16 cellular contexts compared by ENCODE assay signal in genomic region chr16:86227041-86227440, GRCh38.
DNase-seq lines count a peak whose midpoint lies in the region; ATAC-seq and TF ChIP-seq lines count a peak whose summit lies in the region.
"Had no signal": no experiment of that assay in that cellular context is flagged by ENCODE, and none has a peak within 500 bp of the region (broad histone marks: within the 10 kb centered on the region; RNA-seq: fewer than 3 reads in every experiment).

No MANE protein-coding gene starts in this region.

- 81 to 93% (median 86%) methylated on average over 7 to 8 of the region's 8 CpGs for WGBS in stomach, 5 donors

- ATAC-seq in Right ventricle myocardium superior (ENCODE audit: poor library complexity): no peak
- ATAC-seq: GM23338 had no signal

- H3K4me3 ChIP-seq in osteoblast (ENCODE audit: insufficient read depth, low read length) (no peak overlapping the region), stomach (no peak overlapping the region)
- H3K4me3 ChIP-seq: BLaER1, GM23338 had no signal

- H3K4me3 Mint-ChIP-seq in activated T-helper 2 cell treated with anti-CD3 and anti-CD28 coated beads, Interferon-gamma antibody, Interleukin-2, Interleukin-4, amounts not matched to agents 10 μg/mL and 5 μg/mL and 100 μg/mL, durations not matched to agents 14 hours and 24 hours and 36 hours (ENCODE audit: low read depth): no peak overlapping the region
- no peak overlapping the region for H3K4me3 Mint-ChIP-seq in activated CD4-positive, alpha-beta memory T cell treated with anti-CD3 and anti-CD28 coated beads, Interleukin-2, amount 10 ng/mL, durations not matched to agents 7 days and 5 days
- H3K4me3 Mint-ChIP-seq: CD14-positive monocyte; CD4-positive, alpha-beta memory T cell; GM23338 had no signal

- no peak overlapping the region for H3K27ac ChIP-seq in osteoblast (ENCODE audit: low read depth, low read length)
- H3K27ac ChIP-seq in stomach: no peak overlapping the region
- H3K27ac ChIP-seq: BLaER1 had no signal

- no peak for TF ChIP-seq EP300 in stomach (IDR thresholded peaks at IDR 0.05)

- H4K20me1 ChIP-seq in osteoblast (ENCODE audit: insufficient read depth, low read length): no peaks in the 10 kb centered on the region
- H4K20me1 ChIP-seq: BLaER1 had no signal

- POLR2A ChIA-PET in activated CD4-positive, alpha-beta memory T cell treated with anti-CD3 and anti-CD28 coated beads, Interleukin-2, amount 10 ng/mL, durations not matched to agents 7 days and 5 days (lab: Charles Lee): no interaction called here

- H3K9me3 ChIP-seq in osteoblast (ENCODE audit: low read depth, low read length) (no peaks in the 10 kb centered on the region), stomach (no peaks in the 10 kb centered on the region)
- H3K9me3 ChIP-seq: BLaER1 had no signal

- no peak for TF ChIP-seq POLR2A in stomach (IDR thresholded peaks at IDR 0.05)

- no peak overlapping the region for H3K27ac Mint-ChIP-seq in activated T-helper 2 cell treated with anti-CD3 and anti-CD28 coated beads, Interferon-gamma antibody, Interleukin-2, Interleukin-4, amounts not matched to agents 10 μg/mL and 5 μg/mL and 100 μg/mL, durations not matched to agents 14 hours and 24 hours and 36 hours
- H3K27ac Mint-ChIP-seq in activated CD4-positive, alpha-beta memory T cell treated with anti-CD3 and anti-CD28 coated beads, Interleukin-2, amount 10 ng/mL, durations not matched to agents 7 days and 5 days: no peak overlapping the region
- H3K27ac Mint-ChIP-seq: CD14-positive monocyte; CD4-positive, alpha-beta memory T cell; GM23338 had no signal

- H3K27me3 ChIP-seq in osteoblast (ENCODE audit: insufficient read depth, low read length): peaks cover 30% of the 10 kb centered on the region
- H3K27me3 ChIP-seq in stomach: peaks cover 0 to 23% (median 0%) of the 10 kb centered on the region in 3 donors
- H3K27me3 ChIP-seq: BLaER1 had no signal

- H3K27me3 Mint-ChIP-seq in activated T-helper 2 cell treated with anti-CD3 and anti-CD28 coated beads, Interferon-gamma antibody, Interleukin-2, Interleukin-4, amounts not matched to agents 10 μg/mL and 5 μg/mL and 100 μg/mL, durations not matched to agents 14 hours and 24 hours and 36 hours (ENCODE audit: low read depth): peaks cover 7% of the 10 kb centered on the region
- peaks cover 2% of the 10 kb centered on the region for H3K27me3 Mint-ChIP-seq in activated CD4-positive, alpha-beta memory T cell treated with anti-CD3 and anti-CD28 coated beads, Interleukin-2, amount 10 ng/mL, durations not matched to agents 7 days and 5 days

- no peak for TF ChIP-seq CTCF in osteoblast (IDR thresholded peaks at IDR 0.05; ENCODE audit: extremely low read depth, low read depth, low read length)
- no peak for TF ChIP-seq CTCF in stomach (IDR thresholded peaks at IDR 0.05)

- H3K4me1 ChIP-seq in osteoblast (ENCODE audit: insufficient read depth, low read length) (peaks cover 18% of the 10 kb centered on the region), stomach (peaks cover 0 to 6% (median 3%) of the 10 kb centered on the region in 4 donors)
- H3K4me1 ChIP-seq: BLaER1 had no signal

- no peaks in the 10 kb centered on the region for H3K9me3 Mint-ChIP-seq in activated T-helper 2 cell treated with anti-CD3 and anti-CD28 coated beads, Interferon-gamma antibody, Interleukin-2, Interleukin-4, amounts not matched to agents 10 μg/mL and 5 μg/mL and 100 μg/mL, durations not matched to agents 14 hours and 24 hours and 36 hours
- H3K9me3 Mint-ChIP-seq in activated CD4-positive, alpha-beta memory T cell treated with anti-CD3 and anti-CD28 coated beads, Interleukin-2, amount 10 ng/mL, durations not matched to agents 7 days and 5 days: no peaks in the 10 kb centered on the region

- no peaks in the 10 kb centered on the region for H3K4me1 Mint-ChIP-seq in activated T-helper 2 cell treated with anti-CD3 and anti-CD28 coated beads, Interferon-gamma antibody, Interleukin-2, Interleukin-4, amounts not matched to agents 10 μg/mL and 5 μg/mL and 100 μg/mL, durations not matched to agents 14 hours and 24 hours and 36 hours (ENCODE audit: low read depth)
- no peaks in the 10 kb centered on the region for H3K4me1 Mint-ChIP-seq in activated CD4-positive, alpha-beta memory T cell treated with anti-CD3 and anti-CD28 coated beads, Interleukin-2, amount 10 ng/mL, durations not matched to agents 7 days and 5 days
- H3K4me1 Mint-ChIP-seq: CD14-positive monocyte had no signal

- no peaks in the 10 kb centered on the region for H3K79me2 ChIP-seq in osteoblast (ENCODE audit: insufficient read depth, low read length)

- H2AFZ ChIP-seq in osteoblast (ENCODE audit: low read length): no peak overlapping the region
- H2AFZ ChIP-seq: GM23338 had no signal

- H3K36me3 ChIP-seq in osteoblast (ENCODE audit: insufficient read depth, low read length) (no peaks in the 10 kb centered on the region), stomach (no peaks in the 10 kb centered on the region)
- H3K36me3 ChIP-seq: BLaER1 had no signal

- H3K36me3 Mint-ChIP-seq in activated T-helper 2 cell treated with anti-CD3 and anti-CD28 coated beads, Interferon-gamma antibody, Interleukin-2, Interleukin-4, amounts not matched to agents 10 μg/mL and 5 μg/mL and 100 μg/mL, durations not matched to agents 14 hours and 24 hours and 36 hours (ENCODE audit: low read depth): no peaks in the 10 kb centered on the region
- H3K36me3 Mint-ChIP-seq in activated CD4-positive, alpha-beta memory T cell treated with anti-CD3 and anti-CD28 coated beads, Interleukin-2, amount 10 ng/mL, durations not matched to agents 7 days and 5 days (ENCODE audit: low read depth): no peaks in the 10 kb centered on the region
- H3K36me3 Mint-ChIP-seq: CD14-positive monocyte; CD4-positive, alpha-beta memory T cell had no signal

- no peak overlapping the region for H3K4me2 ChIP-seq in osteoblast (ENCODE audit: insufficient read depth, low read length)
- H3K4me2 ChIP-seq: BLaER1, GM23338 had no signal

- intact Hi-C loops in cardiac septum (cut with DNase I): no loop called here
- intact Hi-C loops in Right ventricle myocardium superior (cut with DNase I): no loop called here
- intact Hi-C loops in stomach (cut with DNase I; ENCODE audit: low total_unique reads): no loop called here
- intact Hi-C loops in activated T-helper 2 cell treated with anti-CD3 and anti-CD28 coated beads, Interferon-gamma antibody, Interleukin-2, Interleukin-4, amounts not matched to agents 10 μg/mL and 5 μg/mL and 100 μg/mL, durations not matched to agents 14 hours and 24 hours and 36 hours (cut with micrococcal nuclease): no loop called here

- CTCF ChIA-PET in activated CD4-positive, alpha-beta memory T cell treated with anti-CD3 and anti-CD28 coated beads, Interleukin-2, amount 10 ng/mL, durations not matched to agents 7 days and 5 days (lab: Charles Lee): no interaction called here

- DNase-seq in cardiac septum (ENCODE audit: low spot score): peak; percentile 62
- DNase-seq in Right ventricle myocardium superior: no peak
- peak; percentile 1 for DNase-seq in osteoblast (ENCODE audit: insufficient read length, low spot score, missing footprints)
- peak; percentile 23 for DNase-seq in stomach
- DNase-seq in activated T-helper 2 cell treated with anti-CD3 and anti-CD28 coated beads, Interferon-gamma antibody, Interleukin-2, Interleukin-4, amounts not matched to agents 10 μg/mL and 5 μg/mL and 100 μg/mL, durations not matched to agents 14 hours and 24 hours and 36 hours (ENCODE audit: low spot score): no peak
- no peak for DNase-seq in NCI-H526 (lab: John Stamatoyannopoulos, UW)
- no peak for DNase-seq in activated CD4-positive, alpha-beta memory T cell treated with anti-CD3 and anti-CD28 coated beads, Interleukin-2, amount 10 ng/mL, durations not matched to agents 7 days and 5 days
- DNase-seq: 8988T; CD4-positive, alpha-beta memory T cell; DMS153; DMS79 treated with DMSO at 0.1 percent for 48 hours; GF-D8; HCEC 1CT had no signal

Comparison
In these comparisons a context has a peak if more than half of its experiments do, and no peak if none do; other contexts are left out.
1. DNase-seq: peak in cardiac septum (single experiment), osteoblast (single experiment) and stomach (single experiment); none in Right ventricle myocardium superior (single experiment), activated T-helper 2 cell treated with anti-CD3 and anti-CD28 coated beads, Interferon-gamma antibody, Interleukin-2, Interleukin-4, amounts not matched to agents 10 μg/mL and 5 μg/mL and 100 μg/mL, durations not matched to agents 14 hours and 24 hours and 36 hours (single experiment), NCI-H526 (0 of 2) and activated CD4-positive, alpha-beta memory T cell treated with anti-CD3 and anti-CD28 coated beads, Interleukin-2, amount 10 ng/mL, durations not matched to agents 7 days and 5 days (single experiment).